19 cellular contexts compared by ENCODE assay signal in the genomic region with DNA sequence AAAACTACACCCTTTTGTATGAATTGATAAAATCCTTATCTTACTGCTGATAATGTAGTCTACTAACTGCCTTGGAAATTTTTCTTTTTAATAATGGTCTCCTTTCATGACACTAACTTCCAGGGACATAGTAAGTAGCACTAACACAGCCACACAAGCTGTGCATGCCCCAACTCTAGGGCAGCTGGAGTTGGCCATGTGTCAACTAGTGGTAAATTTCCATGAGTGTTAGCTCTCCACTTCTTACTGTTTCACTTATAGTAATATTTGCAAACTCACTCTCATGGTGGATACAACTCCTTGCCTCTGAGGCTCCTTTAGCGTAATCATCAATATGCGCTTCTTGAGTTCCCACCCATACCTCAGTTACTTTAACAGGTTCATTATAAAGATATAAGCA. TPM values are rescaled to one million over a fixed set of nuclear protein-coding genes. Genes with fewer than 3 reads are reported as not detected.
DNase-seq lines count a peak whose midpoint lies in the region; ATAC-seq and TF ChIP-seq lines count a peak whose summit lies in the region.
"Had no signal": no experiment of that assay in that cellular context is flagged by ENCODE, and none has a peak within 500 bp of the region (broad histone marks: within the 10 kb centered on the region; RNA-seq: fewer than 3 reads in every experiment).

No MANE protein-coding gene starts in this region.

- ATAC-seq in IMR-90 (ENCODE audit: low read depth): no peak
- ATAC-seq: A549, Panc1 had no signal

- no peak overlapping the region for H3K27ac ChIP-seq in IMR-90 (ENCODE audit: insufficient read depth, low read length)
- H3K27ac ChIP-seq in mesendoderm (ENCODE audit: low read depth, low read length): no peak overlapping the region
- H3K27ac ChIP-seq: A549, KMS-11 had no signal

- H3K18ac ChIP-seq in IMR-90 (ENCODE audit: low read depth, low read length) (no peak overlapping the region), mesendoderm (ENCODE audit: low read length) (peak overlapping the region; percentile 39)

- no peak overlapping the region for H2AFZ ChIP-seq in IMR-90 (replicated peaks; ENCODE audit: low read length, poor library complexity)

- no peak overlapping the region for H3K9ac ChIP-seq in IMR-90 (ENCODE audit: low read depth, low read length)
- H3K9ac ChIP-seq in mesendoderm (ENCODE audit: low read length): no peak overlapping the region
- H3K9ac ChIP-seq: KMS-11 had no signal

- no peak overlapping the region for H3K4me2 ChIP-seq in IMR-90 (ENCODE audit: low read depth, low read length)
- no peak overlapping the region for H3K4me2 ChIP-seq in mesendoderm (ENCODE audit: low read length)
- H3K4me2 ChIP-seq: A549, KMS-11 had no signal

- H3K4me3 ChIP-seq in IMR-90 (ENCODE audit: insufficient read depth, low read depth, low read length) (no peak overlapping the region), mesendoderm (ENCODE audit: low read length) (no peak overlapping the region)
- H3K4me3 ChIP-seq: A549, MG63 had no signal

- no peaks in the 10 kb centered on the region for H4K20me1 ChIP-seq in IMR-90 (ENCODE audit: insufficient read depth, low read length)

- intact Hi-C loops in IMR-90 (cut with micrococcal nuclease): no loop called here

- peaks cover 3% of the 10 kb centered on the region for H3K9me1 ChIP-seq in IMR-90 (ENCODE audit: insufficient read depth, low read length)

- no peaks in the 10 kb centered on the region for H3K9me3 Mint-ChIP-seq in endothelial cell (ENCODE audit: unreplicated experiment)

- H2BK15ac ChIP-seq in IMR-90 (ENCODE audit: low read depth, low read length) (0 out of 3 replicates have a peak overlapping the region, but pooled peaks have one; percentile 22), mesendoderm (replicated peaks; ENCODE audit: low read depth) (no peak overlapping the region)

- H3K23ac ChIP-seq in IMR-90 (ENCODE audit: low read depth, low read length) (no peak overlapping the region), mesendoderm (ENCODE audit: low read length) (no peak overlapping the region)

- TF ChIP-seq POLR2A in IMR-90 (IDR thresholded peaks at IDR 0.05; ENCODE audit: low read depth, low read length): no peak

- H3K4me3 Mint-ChIP-seq in endothelial cell (ENCODE audit: unreplicated experiment): no peak overlapping the region
- H3K4me3 Mint-ChIP-seq: CD14-positive monocyte had no signal

- no peak overlapping the region for H4K91ac ChIP-seq in IMR-90 (ENCODE audit: insufficient read depth, low read depth, low read length)

- H3K36me3 ChIP-seq in IMR-90 (ENCODE audit: control insufficient read depth, insufficient read depth, low read length) (no peaks in the 10 kb centered on the region), mesendoderm (ENCODE audit: control insufficient read depth, insufficient read depth, low read length) (no peaks in the 10 kb centered on the region)
- H3K36me3 ChIP-seq: MG63 had no signal

- H3K4me1 Mint-ChIP-seq in endothelial cell (ENCODE audit: unreplicated experiment): no peaks in the 10 kb centered on the region
- H3K4me1 Mint-ChIP-seq: CD14-positive monocyte had no signal

- H3K36me3 Mint-ChIP-seq in endothelial cell (ENCODE audit: low read depth, unreplicated experiment): no peaks in the 10 kb centered on the region
- H3K36me3 Mint-ChIP-seq: CD14-positive monocyte had no signal

- dilution Hi-C loops in IMR-90 (cut with HindIII; ENCODE audit: low sequenced_read_pairs, unreplicated experiment): no loop called here

- no peak overlapping the region for H2AK5ac ChIP-seq in IMR-90 (ENCODE audit: low read depth, low read length)
- no peak overlapping the region for H2AK5ac ChIP-seq in mesendoderm (ENCODE audit: low read length)

- POLR2A ChIA-PET in IMR-90 (lab: Charles Lee; ENCODE audit: unreplicated experiment): no interaction called here

- DNase-seq in NCI-H510A treated with DMSO at 0.1 percent for 48 hours (lab: John Stamatoyannopoulos, UW) (peak; percentile 17), NCI-H510A (lab: John Stamatoyannopoulos, UW) (no peak), IMR-90 (no peak), mesendoderm (no peak), superior temporal gyrus (ENCODE audit: extremely low spot score) (peak; percentile 55), NCI-H1694 treated with DMSO at 0.1 percent for 48 hours (lab: John Stamatoyannopoulos, UW) (no peak), hypothalamus (lab: John Stamatoyannopoulos, UW) (no peak), endothelial cell (ENCODE audit: low spot score) (no peak)
- DNase-seq: DMS79, NCI-H1092, NCI-H345, NCI-H748 treated with DMSO at 0.1 percent for 48 hours, SW 1271 had no signal

- in situ Hi-C loops in IMR-90 (cut with MboI; ENCODE audit: low sequenced_read_pairs): no loop called here

- no peak overlapping the region for H2AK9ac ChIP-seq in IMR-90 (replicated peaks; ENCODE audit: low read depth, low read length, poor library complexity)

- TF ChIP-seq CTCF in IMR-90 (conservative IDR thresholded peaks at IDR 0.05; ENCODE audit: low read depth, low read length) (no peak), endothelial cell (IDR thresholded peaks at IDR 0.05; ENCODE audit: unreplicated experiment) (no peak)

- H4K8ac ChIP-seq in IMR-90 (ENCODE audit: low read depth in 2 of 2, low read length in 2 of 2) (no peak overlapping the region), mesendoderm (ENCODE audit: low read depth, low read length) (no peak overlapping the region)

- no peak for TF ChIP-seq RAD21 in IMR-90 (IDR thresholded peaks at IDR 0.05; ENCODE audit: low read length)

- H4K5ac ChIP-seq in IMR-90 (ENCODE audit: low read depth, low read length) (no peak overlapping the region), mesendoderm (ENCODE audit: low read length) (no peak overlapping the region)

- no peaks in the 10 kb centered on the region for H3K9me3 ChIP-seq in IMR-90 (ENCODE audit: control insufficient read depth, insufficient read depth, low read length)
- H3K9me3 ChIP-seq: A549, MG63 had no signal

- no peak overlapping the region; the same call in 1 of the 2 replicates for H2BK20ac ChIP-seq in IMR-90 (ENCODE audit: low read depth, low read length)

- no peak overlapping the region for H3K4ac ChIP-seq in IMR-90 (ENCODE audit: low read depth, low read length)
- no peak overlapping the region for H3K4ac ChIP-seq in mesendoderm (ENCODE audit: low read depth, low read length)

- H2BK120ac ChIP-seq in IMR-90 (ENCODE audit: low read depth, low read length) (no peak overlapping the region), mesendoderm (ENCODE audit: low read depth, low read length) (no peak overlapping the region)

- H3K27me3 ChIP-seq in IMR-90 (ENCODE audit: control insufficient read depth, insufficient read depth, low read length) (no peaks in the 10 kb centered on the region; the same call in 1 of the 2 replicates), mesendoderm (ENCODE audit: insufficient read depth, low read length, poor library complexity) (no peaks in the 10 kb centered on the region)
- H3K27me3 ChIP-seq: MG63 had no signal

- WGBS in IMR-90 (ENCODE audit: extremely low coverage in 2 of 2, insufficient read length in 1 of 2), 2 experiments: no CpG with 5 or more reads among the region's 2 CpGs
- WGBS in mesendoderm (ENCODE audit: extremely low coverage, insufficient coverage, low lambda C conversion rate): no CpG with 5 or more reads among the region's 2 CpGs

- no peaks in the 10 kb centered on the region for H3K79me2 ChIP-seq in mesendoderm (ENCODE audit: control insufficient read depth, insufficient read depth, low read length)

- no TSS peak for BruUV-seq in IMR-90 (replicated peaks; lab: Mats Ljungman, UMichigan)

- H3K27me3 Mint-ChIP-seq in endothelial cell (ENCODE audit: unreplicated experiment): no peaks in the 10 kb centered on the region

- H3K79me1 ChIP-seq in IMR-90 (ENCODE audit: low read depth in 1 of 2, low read length in 2 of 2): no peaks in the 10 kb centered on the region
- H3K79me1 ChIP-seq in mesendoderm (ENCODE audit: low read length): no peaks in the 10 kb centered on the region

- CTCF ChIA-PET in IMR-90 (lab: Yijun Ruan, JAX): no interaction called here

- H3K56ac ChIP-seq in IMR-90 (ENCODE audit: extremely low read depth, insufficient read depth, low read length) (no peak overlapping the region), mesendoderm (ENCODE audit: low read length) (no peak overlapping the region)

- H2BK5ac ChIP-seq in IMR-90 (ENCODE audit: low read depth, low read length, poor library complexity, severe bottlenecking): no peak overlapping the region
- no peak overlapping the region for H2BK5ac ChIP-seq in mesendoderm (ENCODE audit: low read length)

- H3K4me1 ChIP-seq in IMR-90 (ENCODE audit: control insufficient read depth, insufficient read depth, low read length) (peaks cover 3% of the 10 kb centered on the region; the same call in 1 of the 2 replicates), mesendoderm (ENCODE audit: control insufficient read depth, low read depth, low read length) (peaks cover 2% of the 10 kb centered on the region)
- H3K4me1 ChIP-seq: A549 had no signal

- H3K27ac Mint-ChIP-seq in endothelial cell (ENCODE audit: unreplicated experiment): no peak overlapping the region
- H3K27ac Mint-ChIP-seq: CD14-positive monocyte had no signal

- no peak overlapping the region for H3K14ac ChIP-seq in IMR-90 (replicated peaks; ENCODE audit: low read depth, low read length)

TF ChIP-seq in IMR-90, 13 proteins besides CTCF, POLR2A, EP300 and RAD21 (continues in another document):
- no peak for TF ChIP-seq MXI1 (IDR thresholded peaks at IDR 0.05; ENCODE audit: borderline replicate concordance, low read depth, low read length)
- no peak for TF ChIP-seq BHLHE40 (IDR thresholded peaks at IDR 0.05; ENCODE audit: low read depth, low read length)
- no peak for TF ChIP-seq CEBPB (IDR thresholded peaks at IDR 0.05; ENCODE audit: low read depth, low read length)
- TF ChIP-seq NFE2L2 (IDR thresholded peaks at IDR 0.05; ENCODE audit: low read depth, low read length): no peak
- TF ChIP-seq, protein P1, sequence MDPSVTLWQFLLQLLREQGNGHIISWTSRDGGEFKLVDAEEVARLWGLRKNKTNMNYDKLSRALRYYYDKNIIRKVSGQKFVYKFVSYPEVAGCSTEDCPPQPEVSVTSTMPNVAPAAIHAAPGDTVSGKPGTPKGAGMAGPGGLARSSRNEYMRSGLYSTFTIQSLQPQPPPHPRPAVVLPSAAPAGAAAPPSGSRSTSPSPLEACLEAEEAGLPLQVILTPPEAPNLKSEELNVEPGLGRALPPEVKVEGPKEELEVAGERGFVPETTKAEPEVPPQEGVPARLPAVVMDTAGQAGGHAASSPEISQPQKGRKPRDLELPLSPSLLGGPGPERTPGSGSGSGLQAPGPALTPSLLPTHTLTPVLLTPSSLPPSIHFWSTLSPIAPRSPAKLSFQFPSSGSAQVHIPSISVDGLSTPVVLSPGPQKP (IDR thresholded peaks at IDR 0.05; ENCODE audit: borderline replicate concordance, low read depth, low read length): no peak
- no peak for TF ChIP-seq FOS (IDR thresholded peaks at IDR 0.05; ENCODE audit: low read depth, low read length)
- no peak for TF ChIP-seq CHD1 (IDR thresholded peaks at IDR 0.05; ENCODE audit: low read depth, low read length)

RNA-seq across cellular contexts. Expression of a gene that starts 38.0 kb away (rescaled TPM):
- total RNA-seq in IMR-90 (2012; rRNA removed): not detected in 2 replicates
- polyA plus RNA-seq in IMR-90 (2012; rRNA removed): not detected in 2 replicates
- not detected in 2 replicates for polyA plus RNA-seq in IMR-90 (2012; cell fraction: cytosol; rRNA removed)
- not detected in 2 replicates for polyA plus RNA-seq in IMR-90 (2012; cell fraction: nucleus; rRNA removed; ENCODE audit: low replicate concordance)
- polyA plus RNA-seq in mesendoderm (2013, experiment 1 of 2): 0.53 TPM
- 0.64 TPM for polyA plus RNA-seq in mesendoderm (2013, experiment 2 of 2)
- total RNA-seq in endothelial cell (ENCODE audit: unreplicated experiment): 1.1 TPM
- total RNA-seq: SK-MEL-5 had no signal
- polyA plus RNA-seq: A549, CD14-positive monocyte had no signal

Comparison
In these comparisons a context has a peak if more than half of its experiments do, and no peak if none do; other contexts are left out.
1. DNase-seq: peak in NCI-H510A treated with DMSO at 0.1 percent for 48 hours (single experiment) and superior temporal gyrus (single experiment); none in NCI-H510A (single experiment), IMR-90 (single experiment), mesendoderm (single experiment), NCI-H1694 treated with DMSO at 0.1 percent for 48 hours (single experiment), hypothalamus (0 of 51) and endothelial cell (single experiment).